ENCODE assay signal across 11 cellular contexts in the genomic region with DNA sequence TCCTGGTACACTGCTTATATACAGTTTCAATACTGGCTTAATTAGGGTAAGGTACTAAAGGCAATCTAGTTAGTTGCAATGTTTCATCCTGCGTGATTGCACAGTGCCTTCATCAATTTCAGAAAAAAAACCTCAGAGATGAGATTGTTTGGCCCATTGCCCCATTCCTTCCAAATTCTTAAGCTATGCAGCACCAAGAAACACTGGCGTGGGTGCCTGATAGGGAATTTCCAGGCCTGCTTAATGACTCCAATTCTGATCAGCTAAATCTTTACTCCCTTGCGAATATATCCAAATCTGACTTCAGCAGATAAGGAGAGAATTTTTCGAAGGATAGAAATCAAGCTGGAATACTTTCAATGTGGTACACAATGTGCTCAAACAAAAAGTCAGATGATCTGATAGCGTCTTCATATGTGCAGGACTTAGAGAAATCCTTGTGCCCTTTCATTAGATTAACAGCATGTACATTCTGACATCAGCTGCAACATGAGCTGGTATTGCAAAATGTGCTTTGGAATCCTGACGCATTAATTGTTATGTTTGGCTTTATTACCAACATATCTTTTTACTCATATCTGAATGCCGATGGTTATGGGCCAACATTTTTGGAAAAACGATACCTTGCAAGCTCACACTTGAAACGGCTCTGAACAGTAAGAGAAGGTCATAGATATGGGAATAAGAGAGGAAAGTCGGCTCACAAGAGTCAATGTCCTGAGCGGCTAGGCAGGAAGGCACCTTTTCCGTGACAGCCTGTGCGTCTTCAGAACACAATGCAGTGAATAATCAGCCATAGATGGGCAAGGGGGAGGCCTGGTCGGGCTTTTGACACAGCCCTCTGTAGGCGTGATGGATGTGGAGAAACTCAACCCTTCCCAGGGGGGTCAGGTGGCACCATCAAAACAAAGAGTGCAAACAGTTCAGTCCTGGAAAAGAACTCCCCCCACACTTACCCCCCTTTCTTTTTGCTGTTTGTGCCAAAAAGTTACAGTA. TPM values are rescaled to one million over a fixed set of nuclear protein-coding genes. Genes with fewer than 3 reads are reported as not detected.
DNase-seq lines count a peak whose midpoint lies in the region; ATAC-seq and TF ChIP-seq lines count a peak whose summit lies in the region.
"Had no signal": no experiment of that assay in that cellular context is flagged by ENCODE, and none has a peak within 500 bp of the region (broad histone marks: within the 10 kb centered on the region; RNA-seq: fewer than 3 reads in every experiment).

No MANE protein-coding gene starts in this region.

- intact Hi-C loops in sciatic nerve (cut with DNase I): no loop called here

- H3K9me3 ChIP-seq in adipocyte (ENCODE audit: control insufficient read depth, low read length): no peaks in the 10 kb centered on the region

- ATAC-seq in sciatic nerve: peak; percentile 82
- ATAC-seq in GM18517 (IDR thresholded peaks at IDR 0.05; ENCODE audit: unreplicated experiment): no peak

- peak overlapping the region; percentile 75 for H3K9ac ChIP-seq in adipocyte (ENCODE audit: low read length)
- H3K9ac ChIP-seq: KMS-11 had no signal

- DNase-seq in EH (ENCODE audit: low read depth) (peak; percentile 82), adipocyte (ENCODE audit: low read depth) (peak; percentile 97), foreskin fibroblast (peak; percentile 89 to 94), sciatic nerve (ENCODE audit: low spot score) (no peak), NCI-H510A treated with DMSO at 0.1 percent for 48 hours (lab: John Stamatoyannopoulos, UW) (no peak), superior temporal gyrus (ENCODE audit: extremely low spot score) (no peak)
- DNase-seq in stimulated activated CD4-positive, alpha-beta T cell treated with anti-CD3 and anti-CD28 coated beads, Interleukin-4, amount 100 ng/mL, for 4 hours: no peak
- DNase-seq: NCI-H2227 treated with DMSO at 0.1 percent for 48 hours had no signal

- peak overlapping the region; percentile 42 for H3K4me3 ChIP-seq in adipocyte (ENCODE audit: low read length)
- no peak overlapping the region for H3K4me3 ChIP-seq in foreskin fibroblast (ENCODE audit: low read depth in 1 of 2, low read length in 2 of 2)

- TF ChIP-seq CTCF in foreskin fibroblast (IDR thresholded peaks at IDR 0.05; ENCODE audit: low read depth, low read length): no peak

- H3K36me3 ChIP-seq in adipocyte (ENCODE audit: control insufficient read depth, insufficient read depth, low read length, severe bottlenecking): no peaks in the 10 kb centered on the region

- peaks cover 38% of the 10 kb centered on the region for H3K4me1 ChIP-seq in adipocyte (ENCODE audit: control insufficient read depth, insufficient read depth, low read length)

- H3K27me3 ChIP-seq in adipocyte (replicated peaks; ENCODE audit: control insufficient read depth, insufficient read depth, low read length): no peaks in the 10 kb centered on the region

RNA-seq across cellular contexts. Expression of gene GAS1, which starts 36.3 kb away (rescaled TPM):
- total RNA-seq in sciatic nerve: 47.5 TPM
- total RNA-seq: T-helper 1 cell treated with Interleukin-12 subunit alpha and Interleukin-12 subunit beta and Interleukin-4 antibody, amounts not matched to agents 30 ng/mL and 1 ng/mL, for 36 hours had no signal

Comparison
In these comparisons a context has a peak if more than half of its experiments do, and no peak if none do; other contexts are left out.
1. DNase-seq: peak in EH (single experiment), adipocyte (single experiment) and foreskin fibroblast (2 of 2); none in sciatic nerve (single experiment), stimulated activated CD4-positive, alpha-beta T cell treated with anti-CD3 and anti-CD28 coated beads, Interleukin-4, amount 100 ng/mL, for 4 hours (0 of 2), NCI-H510A treated with DMSO at 0.1 percent for 48 hours (single experiment) and superior temporal gyrus (single experiment).